ENCODE assay signal across 19 cellular contexts in the genomic region with DNA sequence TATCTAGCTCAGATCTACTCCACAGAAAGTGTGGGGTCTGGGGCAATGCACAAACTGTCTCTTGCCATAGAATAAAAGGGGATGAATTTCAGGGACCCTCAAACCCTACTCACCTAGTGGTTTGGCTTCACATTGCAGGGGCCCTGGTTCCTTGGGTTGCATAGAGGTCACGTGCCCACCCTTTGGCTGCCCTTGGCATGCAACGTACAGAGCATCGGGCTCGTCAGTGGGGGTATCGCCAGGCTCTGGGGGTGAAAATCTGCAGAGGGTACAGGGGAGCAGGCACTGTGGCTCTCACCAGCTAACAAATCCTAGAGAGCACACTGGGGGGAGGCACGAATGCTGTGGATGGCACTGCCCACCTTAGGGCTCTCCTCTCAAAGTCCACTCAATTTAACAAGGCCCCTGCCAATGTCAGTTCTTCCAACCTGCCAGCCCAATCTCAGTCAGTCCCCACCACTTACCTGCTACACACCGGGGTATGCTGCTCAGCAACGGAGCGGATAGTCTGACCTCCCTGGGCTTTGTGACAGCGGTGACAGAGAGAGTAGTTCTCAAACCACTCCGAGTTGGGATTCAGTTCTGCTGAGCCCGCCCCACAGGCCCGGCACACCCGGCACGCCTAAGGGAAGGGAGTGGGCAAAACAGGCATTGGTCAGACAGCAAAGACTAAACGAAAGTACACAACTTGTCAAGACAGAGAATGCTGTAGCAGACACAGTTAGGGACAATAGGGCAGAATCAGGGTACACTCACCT. TPM values are rescaled to one million over a fixed set of nuclear protein-coding genes. Genes with fewer than 3 reads are reported as not detected.
DNase-seq lines count a peak whose midpoint lies in the region; ATAC-seq and TF ChIP-seq lines count a peak whose summit lies in the region.
"Had no signal": no experiment of that assay in that cellular context is flagged by ENCODE, and none has a peak within 500 bp of the region (broad histone marks: within the 10 kb centered on the region; RNA-seq: fewer than 3 reads in every experiment).

No MANE protein-coding gene starts in this region.

- H3K36me3 Mint-ChIP-seq in activated CD8-positive, alpha-beta memory T cell treated with anti-CD3 and anti-CD28 coated beads, Interleukin-2, amount 10 ng/mL, durations not matched to agents 7 days and 5 days: peaks cover 49% of the 10 kb centered on the region

- no peak overlapping the region for H3K27ac ChIP-seq in DND-41 (ENCODE audit: low read length)
- H3K27ac ChIP-seq in OCI-LY7 (ENCODE audit: low read depth, low read length, poor library complexity, severe bottlenecking): no peak overlapping the region
- H3K27ac ChIP-seq in osteoblast (ENCODE audit: low read depth, low read length): no peak overlapping the region
- H3K27ac ChIP-seq: PC-9 had no signal

- TSS peak; percentile 54 for BruUV-seq in OCI-LY7 (replicated peaks; lab: Mats Ljungman, UMichigan)

- no peak overlapping the region for H3K9ac ChIP-seq in DND-41 (ENCODE audit: low read depth, low read length)

- POLR2A ChIA-PET in OCI-LY7 (lab: Charles Lee): no interaction called here

- CTCF ChIA-PET in OCI-LY7 (lab: Charles Lee; ENCODE audit: unreplicated experiment): no interaction called here
- CTCF ChIA-PET in activated CD8-positive, alpha-beta memory T cell treated with anti-CD3 and anti-CD28 coated beads, Interleukin-2, amount 10 ng/mL, durations not matched to agents 7 days and 5 days (lab: Charles Lee): interaction anchor here (0.6 kb wide), 1 partner anchor 9 kb away, joined by 3 read pairs; no protein-coding TSS in a partner anchor

- DNase-seq in DND-41 (no peak), OCI-LY7 (ENCODE audit: low spot score) (no peak), epidermal melanocyte (ENCODE audit: insufficient read length, low spot score) (peak; percentile 12), osteoblast (ENCODE audit: insufficient read length, low spot score, missing footprints) (peak; percentile 65), NCI-H510A (lab: John Stamatoyannopoulos, UW) (no peak)
- DNase-seq in activated CD8-positive, alpha-beta memory T cell treated with anti-CD3 and anti-CD28 coated beads, Interleukin-2, amount 10 ng/mL, durations not matched to agents 7 days and 5 days: no peak
- DNase-seq: CD8-positive, alpha-beta T cell; DMS79 treated with DMSO at 0.1 percent for 48 hours; MV-4-11; NCI-H1417; NCI-H1930; NCI-H2171; NCI-H446; NCI-H774; PC-9 had no signal

- H3K4me1 ChIP-seq in DND-41 (ENCODE audit: insufficient read depth, low read length) (peaks cover 35% of the 10 kb centered on the region), OCI-LY7 (ENCODE audit: insufficient read depth, low read length, poor library complexity, severe bottlenecking) (peaks cover 23% of the 10 kb centered on the region), osteoblast (ENCODE audit: insufficient read depth, low read length) (peaks cover 36% of the 10 kb centered on the region)

- H3K4me3 Mint-ChIP-seq in activated CD8-positive, alpha-beta memory T cell treated with anti-CD3 and anti-CD28 coated beads, Interleukin-2, amount 10 ng/mL, durations not matched to agents 7 days and 5 days: no peak overlapping the region
- H3K4me3 Mint-ChIP-seq: CD8-positive, alpha-beta T cell had no signal

- H3K27me3 ChIP-seq in DND-41 (ENCODE audit: insufficient read depth, low read length, poor library complexity) (no peaks in the 10 kb centered on the region), osteoblast (ENCODE audit: insufficient read depth, low read length) (no peaks in the 10 kb centered on the region)

- H3K4me3 ChIP-seq in DND-41 (ENCODE audit: low read depth in 1 of 2, low read length in 2 of 2) (no peak overlapping the region), OCI-LY7 (ENCODE audit: low read depth, low read length, poor library complexity, severe bottlenecking) (no peak overlapping the region), osteoblast (ENCODE audit: insufficient read depth, low read length) (no peak overlapping the region)
- H3K4me3 ChIP-seq: HAP-1, K562, PC-9 had no signal

- H3K36me3 ChIP-seq in DND-41 (ENCODE audit: insufficient read depth, low read length): peaks cover 99% of the 10 kb centered on the region
- H3K36me3 ChIP-seq in OCI-LY7 (ENCODE audit: insufficient read depth, low read length): peaks cover 83% of the 10 kb centered on the region
- H3K36me3 ChIP-seq in osteoblast (ENCODE audit: insufficient read depth, low read length): peaks cover 75% of the 10 kb centered on the region

- H3K79me2 ChIP-seq in DND-41 (ENCODE audit: insufficient read depth, low read length) (peaks cover 72% of the 10 kb centered on the region), OCI-LY7 (ENCODE audit: insufficient read depth, low read depth, low read length) (peaks cover 35% of the 10 kb centered on the region), osteoblast (ENCODE audit: insufficient read depth, low read length) (peaks cover 91% of the 10 kb centered on the region)

- no peak overlapping the region for H2AFZ ChIP-seq in DND-41 (ENCODE audit: low read depth, low read length)
- H2AFZ ChIP-seq in OCI-LY7 (ENCODE audit: low read length): no peak overlapping the region
- H2AFZ ChIP-seq in osteoblast (ENCODE audit: low read length): no peak overlapping the region
- H2AFZ ChIP-seq: PC-9 had no signal

- peak; percentile 20 for TF ChIP-seq CTCF in DND-41 (IDR thresholded peaks at IDR 0.05; ENCODE audit: borderline replicate concordance, extremely low read depth, low read length, poor library complexity, severe bottlenecking)
- TF ChIP-seq CTCF in OCI-LY7 (conservative IDR thresholded peaks at IDR 0.05; ENCODE audit: low read length): no peak
- no peak for TF ChIP-seq CTCF in osteoblast (IDR thresholded peaks at IDR 0.05; ENCODE audit: extremely low read depth, low read depth, low read length)

- H3K9me3 ChIP-seq in DND-41 (ENCODE audit: insufficient read depth, low read length, severe bottlenecking) (no peaks in the 10 kb centered on the region), OCI-LY7 (ENCODE audit: low read length) (no peaks in the 10 kb centered on the region), osteoblast (ENCODE audit: low read depth, low read length) (no peaks in the 10 kb centered on the region)
- H3K9me3 ChIP-seq: HAP-1 had no signal

- H3K4me2 ChIP-seq in DND-41 (ENCODE audit: insufficient read depth, low read length) (no peak overlapping the region), OCI-LY7 (ENCODE audit: low read length) (no peak overlapping the region), osteoblast (ENCODE audit: insufficient read depth, low read length) (no peak overlapping the region)
- H3K4me2 ChIP-seq: PC-9 had no signal

- peaks cover 29% of the 10 kb centered on the region for H3K4me1 Mint-ChIP-seq in activated CD8-positive, alpha-beta memory T cell treated with anti-CD3 and anti-CD28 coated beads, Interleukin-2, amount 10 ng/mL, durations not matched to agents 7 days and 5 days

- H3K27me3 Mint-ChIP-seq in activated CD8-positive, alpha-beta memory T cell treated with anti-CD3 and anti-CD28 coated beads, Interleukin-2, amount 10 ng/mL, durations not matched to agents 7 days and 5 days: no peaks in the 10 kb centered on the region

- ATAC-seq in DND-41 (ENCODE audit: insufficient read depth, low read depth) (no peak), GM21619 (IDR thresholded peaks at IDR 0.05; ENCODE audit: unreplicated experiment) (no peak), GM21423 (IDR thresholded peaks at IDR 0.05; ENCODE audit: unreplicated experiment) (no peak)
- ATAC-seq in activated CD8-positive, alpha-beta memory T cell treated with anti-CD3 and anti-CD28 coated beads, Interleukin-2, amount 10 ng/mL, durations not matched to agents 7 days and 5 days: no peak
- ATAC-seq: CD8-positive, alpha-beta T cell; K562 had no signal

- H4K20me1 ChIP-seq in DND-41 (ENCODE audit: insufficient read depth, low read length) (peaks cover 88% of the 10 kb centered on the region), OCI-LY7 (ENCODE audit: insufficient read depth, low read length) (peaks cover 27% of the 10 kb centered on the region), osteoblast (ENCODE audit: insufficient read depth, low read length) (peaks cover 79% of the 10 kb centered on the region)

- no peak overlapping the region for H3K27ac Mint-ChIP-seq in activated CD8-positive, alpha-beta memory T cell treated with anti-CD3 and anti-CD28 coated beads, Interleukin-2, amount 10 ng/mL, durations not matched to agents 7 days and 5 days
- H3K27ac Mint-ChIP-seq: CD8-positive, alpha-beta T cell had no signal

- H3K9me3 Mint-ChIP-seq in activated CD8-positive, alpha-beta memory T cell treated with anti-CD3 and anti-CD28 coated beads, Interleukin-2, amount 10 ng/mL, durations not matched to agents 7 days and 5 days (ENCODE audit: low read depth): no peaks in the 10 kb centered on the region
- H3K9me3 Mint-ChIP-seq: CD8-positive, alpha-beta T cell had no signal

- H3K9me2 ChIP-seq in OCI-LY7 (ENCODE audit: insufficient read depth, low read length): no peaks in the 10 kb centered on the region

- intact Hi-C loops in OCI-LY7 (cut with micrococcal nuclease; ENCODE audit: unreplicated experiment): no loop called here

RNA-seq across cellular contexts. Expression of gene KMT2D, which starts 8.0 kb away (rescaled TPM):
- 41.8 and 43.2 TPM in 2 replicates for total RNA-seq in OCI-LY7 (2014; rRNA removed; shearing (Covaris generic))
- total RNA-seq in OCI-LY7 (2022) (122 and 129 TPM in 2 replicates), osteoblast (24.6 and 28.6 TPM in 2 replicates)
- total RNA-seq in activated CD8-positive, alpha-beta memory T cell treated with anti-CD3 and anti-CD28 coated beads, Interleukin-2, amount 10 ng/mL, durations not matched to agents 7 days and 5 days: 100 to 1,000 TPM; 107 to 132 TPM

RNA-seq across cellular contexts. Expression of gene RHEBL1, which starts 17.1 kb away (rescaled TPM):
- total RNA-seq in OCI-LY7 (2014; rRNA removed; shearing (Covaris generic)): 3.0 and 3.7 TPM in 2 replicates
- total RNA-seq in OCI-LY7 (2022) (3.1 and 3.4 TPM in 2 replicates), osteoblast (0.72 and 0.88 TPM in 2 replicates)
- total RNA-seq in activated CD8-positive, alpha-beta memory T cell treated with anti-CD3 and anti-CD28 coated beads, Interleukin-2, amount 10 ng/mL, durations not matched to agents 7 days and 5 days: 10 to 100 TPM; 14.9 to 15.1 TPM

RNA-seq across cellular contexts. Expression of gene PRKAG1, which starts 34.1 kb away (rescaled TPM):
- total RNA-seq in OCI-LY7 (2014; rRNA removed; shearing (Covaris generic)): 22.8 and 23.6 TPM in 2 replicates
- total RNA-seq in OCI-LY7 (2022) (41.5 and 45.9 TPM in 2 replicates), osteoblast (81.3 and 89.0 TPM in 2 replicates)
- total RNA-seq in activated CD8-positive, alpha-beta memory T cell treated with anti-CD3 and anti-CD28 coated beads, Interleukin-2, amount 10 ng/mL, durations not matched to agents 7 days and 5 days: 10 to 100 TPM; 58.9 to 66.0 TPM

RNA-seq across cellular contexts. Expression of gene DHH, which starts 42.0 kb away (rescaled TPM):
- 0.06 TPM in 1 of 2 replicates, not detected in the other for total RNA-seq in OCI-LY7 (2014; rRNA removed; shearing (Covaris generic))
- total RNA-seq in OCI-LY7 (2022) (0.17 and 0.31 TPM in 2 replicates), osteoblast (under 0.01 TPM in 1 of 2 replicates, not detected in the other)
- under 1 TPM in 1 of 2 experiments, not detected in 1; 0.15 TPM for total RNA-seq in activated CD8-positive, alpha-beta memory T cell treated with anti-CD3 and anti-CD28 coated beads, Interleukin-2, amount 10 ng/mL, durations not matched to agents 7 days and 5 days

RNA-seq across cellular contexts. Expression of gene DDN, which starts 53.5 kb away (rescaled TPM):
- 0.13 and 0.23 TPM in 2 replicates for total RNA-seq in OCI-LY7 (2014; rRNA removed; shearing (Covaris generic))
- 0.18 TPM in 1 of 2 replicates, not detected in the other for total RNA-seq in OCI-LY7 (2022)
- under 0.01 and 0.29 TPM in 2 replicates for total RNA-seq in osteoblast
- under 1 TPM; 0.38 to 0.66 TPM for total RNA-seq in activated CD8-positive, alpha-beta memory T cell treated with anti-CD3 and anti-CD28 coated beads, Interleukin-2, amount 10 ng/mL, durations not matched to agents 7 days and 5 days

Comparison
In these comparisons a context has a peak if more than half of its experiments do, and no peak if none do; other contexts are left out.
1. DNase-seq: peak in epidermal melanocyte (single experiment) and osteoblast (single experiment); none in DND-41 (single experiment), OCI-LY7 (single experiment), NCI-H510A (single experiment) and activated CD8-positive, alpha-beta memory T cell treated with anti-CD3 and anti-CD28 coated beads, Interleukin-2, amount 10 ng/mL, durations not matched to agents 7 days and 5 days (single experiment).